ENCODE assay signal across 1 cellular context in genomic region chr11:105132716-105133511, GRCh38.
TF ChIP-seq lines count a peak whose summit lies in the region.

No MANE protein-coding gene starts in this region.

TF ChIP-seq in IMR-90, 13 proteins besides CTCF, POLR2A, EP300 and RAD21:
- TF ChIP-seq FOS (IDR thresholded peaks at IDR 0.05; ENCODE audit: low read depth, low read length) (0 out of 2 replicates have a peak, but pooled peaks have one; percentile 37), MXI1 (IDR thresholded peaks at IDR 0.05; ENCODE audit: borderline replicate concordance, low read depth, low read length) (no peak)
